8 cellular contexts compared by ENCODE assay signal in the genomic region with DNA sequence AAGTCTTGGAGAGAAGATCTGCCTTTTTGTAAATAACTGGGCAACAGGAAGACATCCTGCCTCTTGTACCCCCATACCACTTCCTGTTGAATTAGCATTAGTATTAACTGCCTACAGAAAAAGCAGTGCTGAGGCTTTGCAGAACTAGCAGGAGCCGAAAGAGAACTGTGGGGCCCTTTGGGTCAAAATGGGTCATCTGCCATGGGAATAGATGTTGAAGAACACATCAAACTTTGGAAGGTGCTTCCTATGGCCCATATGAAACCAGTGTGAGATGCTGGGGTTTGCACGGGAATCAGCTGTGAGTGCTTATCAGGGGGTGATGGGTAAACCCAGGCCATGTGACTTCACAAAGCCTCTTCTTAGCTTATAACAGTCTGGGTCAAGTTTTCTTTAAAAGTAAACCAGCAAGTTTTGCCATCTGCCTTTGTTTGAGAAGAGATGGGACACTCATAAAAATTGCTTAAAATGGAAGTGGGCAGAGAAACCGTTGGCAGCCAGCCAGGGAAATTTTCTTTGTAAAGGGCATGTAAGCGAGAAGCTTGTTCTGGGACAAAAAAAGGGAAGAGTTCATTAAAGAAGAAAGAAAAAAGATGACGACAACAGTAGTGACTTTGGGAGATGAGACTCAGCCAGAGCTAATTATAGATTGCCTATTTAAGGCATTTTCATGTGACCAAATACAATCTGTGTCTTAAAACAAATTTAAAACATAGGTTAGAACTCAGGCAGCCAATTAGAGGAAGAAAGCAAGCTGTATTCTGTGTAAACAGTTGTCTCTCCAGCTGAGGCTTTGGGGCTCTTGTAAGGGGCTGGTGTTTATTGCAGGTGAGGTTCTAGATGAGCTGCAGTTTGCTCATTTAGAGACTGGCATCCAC. TPM values are rescaled to one million over a fixed set of nuclear protein-coding genes. Genes with fewer than 3 reads are reported as not detected.
DNase-seq lines count a peak whose midpoint lies in the region; ATAC-seq lines count a peak whose summit lies in the region.

No MANE protein-coding gene starts in this region.

- ATAC-seq in HG02759 (IDR thresholded peaks at IDR 0.05; ENCODE audit: unreplicated experiment) = no peak

- DNase-seq in COLO829 (ENCODE audit: low spot score) = peak; percentile 81
- peak; percentile 82 for DNase-seq in M059J (ENCODE audit: low read depth)
- DNase-seq in T-helper 2 cell = peak in 4 of 5 experiments; percentile 31 to 80 (median 40)
- DNase-seq in brain pericyte (ENCODE audit: low read depth, low spot score) = peak; percentile 47
- DNase-seq in inferior parietal cortex (ENCODE audit: extremely low spot score) = peak; percentile 71
- peak in 2 of 3 donors; percentile 19 to 46 for DNase-seq in stimulated activated CD4-positive, alpha-beta T cell treated with anti-CD3 and anti-CD28 coated beads, Interleukin-12 subunit alpha, Interleukin-12 subunit beta, amount 100 ng/mL, for 48 hours (ENCODE audit: low read depth in 2 of 3, low spot score in 1 of 3)
- no peak for DNase-seq in HuH-7.5 (ENCODE audit: low spot score)

RNA-seq across cellular contexts. Expression of a gene that starts 4.4 kb away (rescaled TPM):
- 8.7 and 19.8 TPM in 2 replicates for total RNA-seq in M059J (2014; rRNA removed; shearing (Covaris generic))

RNA-seq across cellular contexts. Expression of a gene that starts 5.3 kb away (rescaled TPM):
- total RNA-seq in M059J (2014; rRNA removed; shearing (Covaris generic)) = 10.5 and 13.7 TPM in 2 replicates

RNA-seq across cellular contexts. Expression of a gene that starts 55.1 kb away (rescaled TPM):
- 34.9 and 53.8 TPM in 2 replicates for total RNA-seq in M059J (2014; rRNA removed; shearing (Covaris generic))
